In the genomic region with DNA sequence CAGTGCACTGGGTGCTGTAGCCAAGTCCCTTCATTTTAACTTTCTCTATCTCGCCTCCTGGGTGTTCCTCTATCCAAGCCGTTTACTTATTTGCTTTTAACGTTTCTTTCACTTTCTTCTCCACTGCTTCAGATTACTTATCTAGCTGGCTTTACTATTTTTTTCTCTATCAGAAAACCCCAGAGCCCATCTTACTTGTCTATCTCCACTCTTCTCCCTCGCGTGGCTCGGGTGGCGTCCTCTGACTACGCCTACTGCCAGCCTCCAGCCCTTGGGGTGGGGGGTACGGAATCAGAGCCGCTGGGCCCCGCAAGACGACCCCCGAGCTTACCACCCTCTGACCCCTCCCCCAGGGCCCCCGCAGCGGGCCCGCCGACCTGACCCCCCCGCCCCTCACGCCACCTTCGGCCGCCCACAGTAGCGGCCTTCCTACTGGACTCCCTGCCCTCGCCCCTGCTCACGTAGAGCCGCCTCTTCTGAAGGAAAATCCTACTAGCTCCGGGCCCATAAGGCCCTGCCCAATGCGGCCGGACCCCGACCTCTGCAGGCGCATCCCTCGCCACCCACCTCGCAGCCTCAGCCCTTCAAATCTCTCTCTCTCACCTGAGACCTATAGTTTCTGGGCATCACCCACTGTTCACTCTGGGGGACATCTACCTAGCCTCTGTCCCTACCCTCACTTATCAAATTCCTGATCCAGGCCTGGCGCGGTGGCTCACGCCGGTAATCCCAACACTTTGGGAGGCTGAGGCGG, we compare ENCODE assay signal across 7 cellular contexts. TPM values are rescaled to one million over a fixed set of nuclear protein-coding genes. Genes with fewer than 3 reads are reported as not detected.
DNase-seq lines count a peak whose midpoint lies in the region; ATAC-seq and TF ChIP-seq lines count a peak whose summit lies in the region.

No MANE protein-coding gene starts in this region.

- 0 out of 2 replicates have a peak, but pooled peaks cover 19% of the 10 kb centered on the region for H3F3A ChIP-seq in GM23338 (replicated peaks; ENCODE audit: low read depth)
- no peaks in the 10 kb centered on the region for H3F3A ChIP-seq in smooth muscle cell (ENCODE audit: low read depth)

- H3K4me3 Mint-ChIP-seq in GM23338: peak overlapping the region; percentile 89

- DNase-seq in GM23338 (ENCODE audit: low spot score) (peak; percentile 81), hepatocyte (ENCODE audit: low spot score) (peak; percentile 46), smooth muscle cell (lab: John Stamatoyannopoulos, UW; ENCODE audit: unreplicated experiment) (no peak), HK-2 (ENCODE audit: unreplicated experiment) (no peak)

- H3K36me3 ChIP-seq in GM23338 (ENCODE audit: insufficient read depth): no peaks in the 10 kb centered on the region; the same call in 1 of the 2 replicates
- no peaks in the 10 kb centered on the region for H3K36me3 ChIP-seq in hepatocyte (replicated peaks; ENCODE audit: insufficient read depth, low read depth)
- no peaks in the 10 kb centered on the region for H3K36me3 ChIP-seq in smooth muscle cell (ENCODE audit: low read depth)

- H3K4me2 ChIP-seq in GM23338 (peak overlapping the region; percentile 99), hepatocyte (peak overlapping the region; percentile 96), smooth muscle cell (peak overlapping the region; percentile 98)

- H3K27ac ChIP-seq in GM23338 (ENCODE audit: low read depth) (0 out of 2 replicates have a peak overlapping the region, but pooled peaks have one; percentile 48), hepatocyte (peak overlapping the region; percentile 95), smooth muscle cell (ENCODE audit: low read depth) (peak overlapping the region; percentile 91)

- no peaks in the 10 kb centered on the region; the same call in 2 of the 3 replicates for H3K9me3 Mint-ChIP-seq in GM23338

- H4K20me1 ChIP-seq in GM23338 (replicated peaks; ENCODE audit: insufficient read depth) (peaks cover 10% of the 10 kb centered on the region), hepatocyte (ENCODE audit: insufficient read depth, poor library complexity, severe bottlenecking) (peaks cover 22% of the 10 kb centered on the region), smooth muscle cell (ENCODE audit: low read depth) (peaks cover 34% of the 10 kb centered on the region)

- H3K4me1 ChIP-seq in GM23338 (ENCODE audit: insufficient read depth) (peaks cover 30% of the 10 kb centered on the region), hepatocyte (ENCODE audit: insufficient read depth) (peaks cover 24% of the 10 kb centered on the region), smooth muscle cell (ENCODE audit: low read depth) (peaks cover 20% of the 10 kb centered on the region)

- H3K9ac ChIP-seq in smooth muscle cell (ENCODE audit: low read depth): peak overlapping the region; percentile 97

- H3K27me3 Mint-ChIP-seq in GM23338 (ENCODE audit: insufficient read depth, low read depth, poor library complexity): peaks cover 16% of the 10 kb centered on the region

- TF ChIP-seq POLR2A in GM18505 (IDR thresholded peaks at IDR 0.05; ENCODE audit: borderline replicate concordance, extremely low read depth, insufficient read depth, insufficient read length): no peak

- TF ChIP-seq CTCF in GM23338 (conservative IDR thresholded peaks at IDR 0.05; ENCODE audit: low read depth in 2 of 2) (0 out of 4 replicates have a peak, but pooled peaks of 1 of the 2 experiments have one; percentile 27), WI38 (IDR thresholded peaks at IDR 0.05; ENCODE audit: low read depth, low read length) (no peak), hepatocyte (IDR thresholded peaks at IDR 0.05; ENCODE audit: poor library complexity) (no peak), smooth muscle cell (IDR thresholded peaks at IDR 0.05; ENCODE audit: borderline replicate concordance, insufficient read depth, poor library complexity, severe bottlenecking) (no peak)

- H3K79me2 ChIP-seq in GM23338 (replicated peaks; ENCODE audit: insufficient read depth) (peaks cover 33% of the 10 kb centered on the region), hepatocyte (peaks cover 38% of the 10 kb centered on the region), smooth muscle cell (ENCODE audit: low read depth) (peaks cover 38% of the 10 kb centered on the region)

- H3K27ac Mint-ChIP-seq in GM23338: peak overlapping the region; percentile 76; the same call in 1 of the 2 replicates

- H3K27me3 ChIP-seq in GM23338 (ENCODE audit: insufficient read depth) (no peaks in the 10 kb centered on the region), hepatocyte (no peaks in the 10 kb centered on the region), smooth muscle cell (ENCODE audit: low read depth) (no peaks in the 10 kb centered on the region)

- H2AFZ ChIP-seq in GM23338 (peak overlapping the region; percentile 97; the same call in 1 of the 2 replicates), hepatocyte (peak overlapping the region; percentile 43), smooth muscle cell (ENCODE audit: low read depth) (peak overlapping the region; percentile 82)

- H3K4me1 Mint-ChIP-seq in GM23338: peaks cover 36% of the 10 kb centered on the region

- H3K9me3 ChIP-seq in hepatocyte (ENCODE audit: low read depth) (no peaks in the 10 kb centered on the region), smooth muscle cell (replicated peaks; ENCODE audit: low read depth) (no peaks in the 10 kb centered on the region)

- H3K4me3 ChIP-seq in GM23338: peak overlapping the region; percentile 91
- H3K4me3 ChIP-seq in WI38 (ENCODE audit: low read depth, low read length): peak overlapping the region; percentile 99
- H3K4me3 ChIP-seq in hepatocyte: peak overlapping the region; percentile 94
- H3K4me3 ChIP-seq in smooth muscle cell: peak overlapping the region; percentile 83

- 56% methylated on average over 32 of the region's 37 CpGs for WGBS in hepatocyte (ENCODE audit: low lambda C conversion rate, missing lambda C conversion rate)
- WGBS in smooth muscle cell (ENCODE audit: low lambda C conversion rate): 50% methylated on average over 25 of the region's 37 CpGs

- H3K9me2 ChIP-seq in GM23338 (ENCODE audit: insufficient read depth) (no peaks in the 10 kb centered on the region), hepatocyte (replicated peaks; ENCODE audit: insufficient read depth) (no peaks in the 10 kb centered on the region)

- H3K36me3 Mint-ChIP-seq in GM23338 (ENCODE audit: low read depth): no peaks in the 10 kb centered on the region; the same call in 2 of the 3 replicates

- ATAC-seq in GM23338 (peak; percentile 38), HG02759 (IDR thresholded peaks at IDR 0.05; ENCODE audit: unreplicated experiment) (no peak), GM18505 (IDR thresholded peaks at IDR 0.05; ENCODE audit: unreplicated experiment) (no peak)

TF ChIP-seq in GM23338, 12 proteins besides CTCF, POLR2A, EP300 and RAD21:
- TF ChIP-seq NANOG (IDR thresholded peaks at IDR 0.05; ENCODE audit: borderline replicate concordance) (no peak), POLR2AphosphoS5 (IDR thresholded peaks at IDR 0.05; ENCODE audit: low read depth) (peak; percentile 49; the same call in 1 of the 2 replicates)

RNA-seq across cellular contexts. Expression of a gene that starts 1.0 kb away (rescaled TPM):
- total RNA-seq in GM23338 (2014; rRNA removed; shearing (Covaris generic)): 53.0 and 56.7 TPM in 2 replicates
- polyA plus RNA-seq in GM23338 (2016; fragmentation: Nextera tagmentation; extraction: Ambion mirVana): 17.6 and 19.9 TPM in 2 replicates
- 23.7 and 55.2 TPM in 2 replicates for total RNA-seq in hepatocyte
- polyA plus RNA-seq in hepatocyte: 63.9 and 65.3 TPM in 2 replicates
- total RNA-seq in smooth muscle cell: 47.7 and 74.3 TPM in 2 replicates
- 92.4 and 107 TPM in 2 replicates for polyA plus RNA-seq in smooth muscle cell

RNA-seq across cellular contexts. Expression of a gene that starts 10.8 kb away (rescaled TPM):
- 7.9 and 18.4 TPM in 2 replicates for total RNA-seq in GM23338 (2014; rRNA removed; shearing (Covaris generic))
- polyA plus RNA-seq in GM23338 (2016; fragmentation: Nextera tagmentation; extraction: Ambion mirVana): 8.8 and 11.1 TPM in 2 replicates
- total RNA-seq in hepatocyte: not detected in 2 replicates
- not detected in 2 replicates for polyA plus RNA-seq in hepatocyte
- total RNA-seq in smooth muscle cell: not detected in 2 replicates
- not detected in 2 replicates for polyA plus RNA-seq in smooth muscle cell

RNA-seq across cellular contexts. Expression of a gene that starts 25.5 kb away (rescaled TPM):
- total RNA-seq in GM23338 (2014; rRNA removed; shearing (Covaris generic)): 17.6 and 18.9 TPM in 2 replicates
- polyA plus RNA-seq in GM23338 (2016; fragmentation: Nextera tagmentation; extraction: Ambion mirVana) (12.4 and 13.7 TPM in 2 replicates), hepatocyte (44.6 and 47.3 TPM in 2 replicates), smooth muscle cell (34.6 and 35.5 TPM in 2 replicates)
- total RNA-seq in hepatocyte (15.6 and 19.8 TPM in 2 replicates), smooth muscle cell (12.9 and 14.3 TPM in 2 replicates)

RNA-seq across cellular contexts. Expression of a gene that starts 29.8 kb away (rescaled TPM):
- total RNA-seq in GM23338 (2014; rRNA removed; shearing (Covaris generic)): not detected in 2 replicates
- polyA plus RNA-seq in GM23338 (2016; fragmentation: Nextera tagmentation; extraction: Ambion mirVana) (0.09 TPM in 1 of 2 replicates, not detected in the other), hepatocyte (1.1 TPM in 1 of 2 replicates, not detected in the other), smooth muscle cell (not detected in 2 replicates)
- total RNA-seq in hepatocyte (not detected in 2 replicates), smooth muscle cell (not detected in 2 replicates)

RNA-seq across cellular contexts. Expression of a gene that starts 32.8 kb away (rescaled TPM):
- total RNA-seq in GM23338 (2014; rRNA removed; shearing (Covaris generic)): 27.5 and 35.0 TPM in 2 replicates
- 114 and 129 TPM in 2 replicates for polyA plus RNA-seq in GM23338 (2016; fragmentation: Nextera tagmentation; extraction: Ambion mirVana)
- 13.7 and 27.8 TPM in 2 replicates for total RNA-seq in hepatocyte
- 48.7 and 52.2 TPM in 2 replicates for polyA plus RNA-seq in hepatocyte
- total RNA-seq in smooth muscle cell: 17.3 and 18.5 TPM in 2 replicates
- 38.4 and 44.7 TPM in 2 replicates for polyA plus RNA-seq in smooth muscle cell

Comparison
In these comparisons a context has a peak if more than half of its experiments do, and no peak if none do; other contexts are left out.
1. DNase-seq: peak in GM23338 (single experiment) and hepatocyte (single experiment); none in smooth muscle cell (single experiment) and HK-2 (single experiment).
2. H2AFZ ChIP-seq: peak in every context shown above with its lines; median percentile 97 in GM23338; 82 in smooth muscle cell; 43 in hepatocyte.
3. Peak in every context shown above with its lines, with median percentiles within 50 percentile points of each other: H3K27ac ChIP-seq, H3K4me2 ChIP-seq and H3K4me3 ChIP-seq.